In the genomic region with DNA sequence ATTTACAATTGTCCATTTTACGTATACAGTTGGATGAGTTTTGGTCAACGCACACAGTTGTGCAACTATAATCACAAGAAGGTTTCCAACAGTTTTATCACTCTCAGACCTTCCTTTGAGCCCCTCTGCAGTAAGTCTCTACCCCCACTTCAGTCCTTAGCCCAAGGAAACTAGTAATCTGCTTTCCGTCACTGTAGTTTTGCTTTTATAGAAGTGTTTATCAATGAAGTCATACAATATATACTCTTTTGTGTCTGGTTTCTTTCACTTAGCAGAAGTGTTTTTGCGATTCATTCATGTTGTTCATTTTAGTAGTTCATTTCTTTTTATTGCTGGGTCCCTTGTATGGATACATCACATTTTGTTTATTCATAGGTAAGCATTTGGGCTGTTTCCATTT, we compare ENCODE assay signal across 1 cellular context.
TF ChIP-seq lines count a peak whose summit lies in the region.

No MANE protein-coding gene starts in this region.

TF ChIP-seq in IMR-90, 13 proteins besides CTCF, POLR2A, EP300 and RAD21:
- TF ChIP-seq, protein P1, sequence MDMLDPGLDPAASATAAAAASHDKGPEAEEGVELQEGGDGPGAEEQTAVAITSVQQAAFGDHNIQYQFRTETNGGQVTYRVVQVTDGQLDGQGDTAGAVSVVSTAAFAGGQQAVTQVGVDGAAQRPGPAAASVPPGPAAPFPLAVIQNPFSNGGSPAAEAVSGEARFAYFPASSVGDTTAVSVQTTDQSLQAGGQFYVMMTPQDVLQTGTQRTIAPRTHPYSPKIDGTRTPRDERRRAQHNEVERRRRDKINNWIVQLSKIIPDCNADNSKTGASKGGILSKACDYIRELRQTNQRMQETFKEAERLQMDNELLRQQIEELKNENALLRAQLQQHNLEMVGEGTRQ (IDR thresholded peaks at IDR 0.05; ENCODE audit: low read depth, low read length): no peak
